1 cellular context compared by ENCODE assay signal in the genomic region with DNA sequence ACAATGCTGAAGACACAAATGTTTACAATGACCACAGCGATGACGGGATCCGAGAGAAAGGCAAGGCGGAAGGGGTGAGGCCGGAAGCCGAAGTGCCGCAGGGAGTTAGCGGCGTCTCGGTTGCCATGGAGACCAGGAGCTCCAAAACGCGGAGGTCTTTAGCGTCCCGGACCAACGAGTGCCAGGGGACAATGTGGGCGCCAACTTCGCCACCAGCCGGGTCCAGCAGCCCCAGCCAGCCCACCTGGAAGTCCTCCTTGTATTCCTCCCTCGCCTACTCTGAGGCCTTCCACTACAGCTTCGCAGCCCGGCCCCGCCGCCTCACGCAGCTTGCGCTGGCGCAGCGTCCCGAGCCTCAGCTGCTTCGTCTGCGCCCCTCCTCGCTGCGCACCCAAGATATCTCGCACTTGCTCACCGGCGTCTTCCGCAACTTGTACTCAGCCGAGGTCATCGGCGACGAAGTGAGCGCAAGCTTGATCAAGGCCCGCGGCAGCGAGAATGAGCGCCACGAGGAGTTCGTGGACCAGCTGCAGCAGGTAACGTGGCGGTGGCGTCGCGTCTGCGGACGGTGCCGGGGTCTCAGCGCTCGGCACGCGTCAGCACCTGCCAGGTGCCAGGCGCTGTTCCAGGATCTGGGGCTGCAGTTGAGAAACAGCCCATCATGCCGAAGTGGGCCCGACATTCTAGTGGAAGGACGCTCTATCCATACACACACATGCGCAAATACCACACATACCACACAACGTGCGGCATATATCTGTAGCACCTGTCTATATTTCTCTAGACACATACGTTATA.
A peak's percentile ranks its signal among the peaks of the same experiment; 100 is the strongest.
TF ChIP-seq lines count a peak whose summit lies in the region.

A gene with protein sequence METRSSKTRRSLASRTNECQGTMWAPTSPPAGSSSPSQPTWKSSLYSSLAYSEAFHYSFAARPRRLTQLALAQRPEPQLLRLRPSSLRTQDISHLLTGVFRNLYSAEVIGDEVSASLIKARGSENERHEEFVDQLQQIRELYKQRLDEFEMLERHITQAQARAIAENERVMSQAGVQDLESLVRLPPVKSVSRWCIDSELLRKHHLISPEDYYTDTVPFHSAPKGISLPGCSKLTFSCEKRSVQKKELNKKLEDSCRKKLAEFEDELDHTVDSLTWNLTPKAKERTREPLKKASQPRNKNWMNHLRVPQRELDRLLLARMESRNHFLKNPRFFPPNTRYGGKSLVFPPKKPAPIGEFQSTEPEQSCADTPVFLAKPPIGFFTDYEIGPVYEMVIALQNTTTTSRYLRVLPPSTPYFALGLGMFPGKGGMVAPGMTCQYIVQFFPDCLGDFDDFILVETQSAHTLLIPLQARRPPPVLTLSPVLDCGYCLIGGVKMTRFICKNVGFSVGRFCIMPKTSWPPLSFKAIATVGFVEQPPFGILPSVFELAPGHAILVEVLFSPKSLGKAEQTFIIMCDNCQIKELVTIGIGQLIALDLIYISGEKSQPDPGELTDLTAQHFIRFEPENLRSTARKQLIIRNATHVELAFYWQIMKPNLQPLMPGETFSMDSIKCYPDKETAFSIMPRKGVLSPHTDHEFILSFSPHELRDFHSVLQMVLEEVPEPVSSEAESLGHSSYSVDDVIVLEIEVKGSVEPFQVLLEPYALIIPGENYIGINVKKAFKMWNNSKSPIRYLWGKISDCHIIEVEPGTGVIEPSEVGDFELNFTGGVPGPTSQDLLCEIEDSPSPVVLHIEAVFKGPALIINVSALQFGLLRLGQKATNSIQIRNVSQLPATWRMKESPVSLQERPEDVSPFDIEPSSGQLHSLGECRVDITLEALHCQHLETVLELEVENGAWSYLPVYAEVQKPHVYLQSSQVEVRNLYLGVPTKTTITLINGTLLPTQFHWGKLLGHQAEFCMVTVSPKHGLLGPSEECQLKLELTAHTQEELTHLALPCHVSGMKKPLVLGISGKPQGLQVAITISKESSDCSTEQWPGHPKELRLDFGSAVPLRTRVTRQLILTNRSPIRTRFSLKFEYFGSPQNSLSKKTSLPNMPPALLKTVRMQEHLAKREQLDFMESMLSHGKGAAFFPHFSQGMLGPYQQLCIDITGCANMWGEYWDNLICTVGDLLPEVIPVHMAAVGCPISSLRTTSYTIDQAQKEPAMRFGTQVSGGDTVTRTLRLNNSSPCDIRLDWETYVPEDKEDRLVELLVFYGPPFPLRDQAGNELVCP (N-terminal part only) (plus strand): TSS at position 108 of the 798 bp plus-strand sequence. CDS start 18 bp downstream, at position 126.

TF ChIP-seq in GM12878, 131 proteins besides CTCF, POLR2A, EP300 and RAD21 (continued from another document):
- TF ChIP-seq, protein P1, sequence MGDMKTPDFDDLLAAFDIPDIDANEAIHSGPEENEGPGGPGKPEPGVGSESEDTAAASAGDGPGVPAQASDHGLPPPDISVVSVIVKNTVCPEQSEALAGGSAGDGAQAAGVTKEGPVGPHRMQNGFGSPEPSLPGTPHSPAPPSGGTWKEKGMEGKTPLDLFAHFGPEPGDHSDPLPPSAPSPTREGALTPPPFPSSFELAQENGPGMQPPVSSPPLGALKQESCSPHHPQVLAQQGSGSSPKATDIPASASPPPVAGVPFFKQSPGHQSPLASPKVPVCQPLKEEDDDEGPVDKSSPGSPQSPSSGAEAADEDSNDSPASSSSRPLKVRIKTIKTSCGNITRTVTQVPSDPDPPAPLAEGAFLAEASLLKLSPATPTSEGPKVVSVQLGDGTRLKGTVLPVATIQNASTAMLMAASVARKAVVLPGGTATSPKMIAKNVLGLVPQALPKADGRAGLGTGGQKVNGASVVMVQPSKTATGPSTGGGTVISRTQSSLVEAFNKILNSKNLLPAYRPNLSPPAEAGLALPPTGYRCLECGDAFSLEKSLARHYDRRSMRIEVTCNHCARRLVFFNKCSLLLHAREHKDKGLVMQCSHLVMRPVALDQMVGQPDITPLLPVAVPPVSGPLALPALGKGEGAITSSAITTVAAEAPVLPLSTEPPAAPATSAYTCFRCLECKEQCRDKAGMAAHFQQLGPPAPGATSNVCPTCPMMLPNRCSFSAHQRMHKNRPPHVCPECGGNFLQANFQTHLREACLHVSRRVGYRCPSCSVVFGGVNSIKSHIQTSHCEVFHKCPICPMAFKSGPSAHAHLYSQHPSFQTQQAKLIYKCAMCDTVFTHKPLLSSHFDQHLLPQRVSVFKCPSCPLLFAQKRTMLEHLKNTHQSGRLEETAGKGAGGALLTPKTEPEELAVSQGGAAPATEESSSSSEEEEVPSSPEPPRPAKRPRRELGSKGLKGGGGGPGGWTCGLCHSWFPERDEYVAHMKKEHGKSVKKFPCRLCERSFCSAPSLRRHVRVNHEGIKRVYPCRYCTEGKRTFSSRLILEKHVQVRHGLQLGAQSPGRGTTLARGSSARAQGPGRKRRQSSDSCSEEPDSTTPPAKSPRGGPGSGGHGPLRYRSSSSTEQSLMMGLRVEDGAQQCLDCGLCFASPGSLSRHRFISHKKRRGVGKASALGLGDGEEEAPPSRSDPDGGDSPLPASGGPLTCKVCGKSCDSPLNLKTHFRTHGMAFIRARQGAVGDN (IDR thresholded peaks at IDR 0.05) = 0 out of 2 replicates have a peak, but pooled peaks have one; percentile 15
- 0 out of 2 replicates have a peak, but pooled peaks have one; percentile 18 for TF ChIP-seq IRF4 (IDR thresholded peaks at IDR 0.05; ENCODE audit: low read depth, low read length)
- no peak for TF ChIP-seq NBN (IDR thresholded peaks at IDR 0.05)
- no peak for TF ChIP-seq ESRRA (IDR thresholded peaks at IDR 0.05; ENCODE audit: low read length)
- TF ChIP-seq SRF (IDR thresholded peaks at IDR 0.05; ENCODE audit: low read depth in 2 of 2, low read length in 2 of 2) = no peak
- TF ChIP-seq CEBPB (IDR thresholded peaks at IDR 0.05; ENCODE audit: borderline replicate concordance in 1 of 2, low read depth in 2 of 2, low read length in 2 of 2) = no peak
- TF ChIP-seq GABPA (IDR thresholded peaks at IDR 0.05; ENCODE audit: low read depth) = 0 out of 2 replicates have a peak, but pooled peaks have one; percentile 56
- peak; percentile 32 for TF ChIP-seq MYC (IDR thresholded peaks at IDR 0.05; ENCODE audit: insufficient read depth, insufficient read length, insufficient replicate concordance, low read length, severe bottlenecking)
- peak; percentile 51 for TF ChIP-seq RUNX3 (IDR thresholded peaks at IDR 0.05; ENCODE audit: low read length)
- TF ChIP-seq SPI1 (IDR thresholded peaks at IDR 0.05; ENCODE audit: borderline replicate concordance, insufficient read depth, low read depth, low read length) = peak; percentile 24; the same call in 1 of the 2 replicates
- TF ChIP-seq, protein P2, sequence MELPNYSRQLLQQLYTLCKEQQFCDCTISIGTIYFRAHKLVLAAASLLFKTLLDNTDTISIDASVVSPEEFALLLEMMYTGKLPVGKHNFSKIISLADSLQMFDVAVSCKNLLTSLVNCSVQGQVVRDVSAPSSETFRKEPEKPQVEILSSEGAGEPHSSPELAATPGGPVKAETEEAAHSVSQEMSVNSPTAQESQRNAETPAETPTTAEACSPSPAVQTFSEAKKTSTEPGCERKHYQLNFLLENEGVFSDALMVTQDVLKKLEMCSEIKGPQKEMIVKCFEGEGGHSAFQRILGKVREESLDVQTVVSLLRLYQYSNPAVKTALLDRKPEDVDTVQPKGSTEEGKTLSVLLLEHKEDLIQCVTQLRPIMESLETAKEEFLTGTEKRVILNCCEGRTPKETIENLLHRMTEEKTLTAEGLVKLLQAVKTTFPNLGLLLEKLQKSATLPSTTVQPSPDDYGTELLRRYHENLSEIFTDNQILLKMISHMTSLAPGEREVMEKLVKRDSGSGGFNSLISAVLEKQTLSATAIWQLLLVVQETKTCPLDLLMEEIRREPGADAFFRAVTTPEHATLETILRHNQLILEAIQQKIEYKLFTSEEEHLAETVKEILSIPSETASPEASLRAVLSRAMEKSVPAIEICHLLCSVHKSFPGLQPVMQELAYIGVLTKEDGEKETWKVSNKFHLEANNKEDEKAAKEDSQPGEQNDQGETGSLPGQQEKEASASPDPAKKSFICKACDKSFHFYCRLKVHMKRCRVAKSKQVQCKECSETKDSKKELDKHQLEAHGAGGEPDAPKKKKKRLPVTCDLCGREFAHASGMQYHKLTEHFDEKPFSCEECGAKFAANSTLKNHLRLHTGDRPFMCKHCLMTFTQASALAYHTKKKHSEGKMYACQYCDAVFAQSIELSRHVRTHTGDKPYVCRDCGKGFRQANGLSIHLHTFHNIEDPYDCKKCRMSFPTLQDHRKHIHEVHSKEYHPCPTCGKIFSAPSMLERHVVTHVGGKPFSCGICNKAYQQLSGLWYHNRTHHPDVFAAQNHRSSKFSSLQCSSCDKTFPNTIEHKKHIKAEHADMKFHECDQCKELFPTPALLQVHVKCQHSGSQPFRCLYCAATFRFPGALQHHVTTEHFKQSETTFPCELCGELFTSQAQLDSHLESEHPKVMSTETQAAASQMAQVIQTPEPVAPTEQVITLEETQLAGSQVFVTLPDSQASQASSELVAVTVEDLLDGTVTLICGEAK (IDR thresholded peaks at IDR 0.05; ENCODE audit: borderline replicate concordance) = peak; percentile 43; the same call in 1 of the 2 replicates
- no peak for TF ChIP-seq JUND (IDR thresholded peaks at IDR 0.05; ENCODE audit: low read depth, low read length)
- TF ChIP-seq SIN3A (IDR thresholded peaks at IDR 0.05; ENCODE audit: low read depth, low read length) = peak; percentile 71; the same call in 1 of the 2 replicates
- TF ChIP-seq MXI1 (IDR thresholded peaks at IDR 0.05; ENCODE audit: low read depth, low read length) = peak; percentile 61
- TF ChIP-seq IKZF1 (conservative IDR thresholded peaks at IDR 0.05) = no peak
- TF ChIP-seq MEF2B (IDR thresholded peaks at IDR 0.05; ENCODE audit: partially characterized antibody, poor library complexity, severe bottlenecking) = peak; percentile 26
- peak; percentile 96 for TF ChIP-seq BMI1 (IDR thresholded peaks at IDR 0.05; ENCODE audit: borderline replicate concordance)
- TF ChIP-seq ATF7 (IDR thresholded peaks at IDR 0.05; ENCODE audit: low read depth) = peak; percentile 36; the same call in 1 of the 2 replicates
- peak; percentile 73 for TF ChIP-seq NKRF (conservative IDR thresholded peaks at IDR 0.05)
